In genomic region chr19:41297628-41298326, GRCh38 we compare ENCODE assay signal across 1 cellular context.
TF ChIP-seq lines count a peak whose summit lies in the region.

No MANE protein-coding gene starts in this region.

TF ChIP-seq in HepG2, 621 proteins besides CTCF, POLR2A, EP300 and RAD21:
- TF ChIP-seq KLF11 (CRISPR knock-in tag; IDR thresholded peaks at IDR 0.05) (no peak), JUN (CRISPR knock-in tag; IDR thresholded peaks at IDR 0.05) (no peak)
